11 cellular contexts compared by ENCODE assay signal in genomic region chr2:46366675-46367067, GRCh38.
"Had no signal": no experiment of that assay in that cellular context is flagged by ENCODE, and none has a peak within 500 bp of the region (broad histone marks: within the 10 kb centered on the region; RNA-seq: fewer than 3 reads in every experiment).

No MANE protein-coding gene starts in this region.

- H3K36me3 ChIP-seq: cardiac muscle cell, WERI-Rb-1 had no signal

- H3K27ac ChIP-seq: cardiac muscle cell, WERI-Rb-1 had no signal

- H3K27me3 ChIP-seq: adrenal gland, transverse colon had no signal

- DNase-seq: activated CD4-positive, alpha-beta T cell treated with anti-CD3 and anti-CD28 coated beads, Interleukin-2, amount 50 U/mL, for 48 hours; activated effector memory CD4-positive, alpha-beta T cell treated with Interleukin-2 at 50 U/mL for 16 hours; adrenal gland; effector CD4-positive, alpha-beta T cell; left colon; SHP77 treated with DMSO at 0.1 percent for 48 hours; stimulated activated CD4-positive, alpha-beta T cell treated with anti-CD3 and anti-CD28 coated beads, Interleukin-2, amount 100 ng/mL, for 48 hours; transverse colon had no signal

- H3K4me1 ChIP-seq: adrenal gland had no signal

- H3K4me3 ChIP-seq: adrenal gland, cardiac muscle cell, transverse colon had no signal

- H3K9me3 ChIP-seq: adrenal gland, transverse colon had no signal

- ATAC-seq: left colon; stimulated activated memory B cell treated with anti-CD40 and anti-IgM and Interleukin-4, amounts not matched to agents 10 μg/mL and 1 μg/mL and 100 μg/mL, for 72 hours had no signal
